Comparison of ENCODE assay signal across 1 cellular context in the genomic region with DNA sequence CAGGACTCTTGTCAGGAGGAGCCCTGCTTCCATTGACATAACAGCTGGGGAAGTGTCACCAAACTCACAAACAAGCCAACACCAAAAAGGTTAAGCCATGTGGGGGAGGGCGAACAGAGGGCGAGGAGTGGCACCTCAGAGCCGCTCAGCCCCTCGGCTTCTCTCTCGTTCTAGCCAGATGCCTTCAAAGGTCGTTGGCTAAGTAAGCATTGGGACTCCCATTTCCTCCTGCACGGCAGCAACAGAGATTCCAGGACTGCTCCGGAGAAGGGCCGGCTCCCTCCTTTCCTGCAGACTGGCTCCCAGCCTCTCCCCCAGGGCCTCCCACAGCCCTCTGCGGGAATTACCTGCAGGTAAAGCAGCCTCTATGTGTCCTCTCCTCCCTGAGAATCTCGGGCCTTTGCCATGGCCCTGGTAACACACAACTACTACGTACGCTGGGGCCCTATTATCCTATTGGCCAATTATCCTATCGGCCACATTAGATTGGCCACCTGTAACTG.
TF ChIP-seq lines count a peak whose summit lies in the region.

No MANE protein-coding gene starts in this region.

TF ChIP-seq in HepG2, 621 proteins besides CTCF, POLR2A, EP300 and RAD21 (continued from another document and continues in another):
- TF ChIP-seq, protein P1, sequence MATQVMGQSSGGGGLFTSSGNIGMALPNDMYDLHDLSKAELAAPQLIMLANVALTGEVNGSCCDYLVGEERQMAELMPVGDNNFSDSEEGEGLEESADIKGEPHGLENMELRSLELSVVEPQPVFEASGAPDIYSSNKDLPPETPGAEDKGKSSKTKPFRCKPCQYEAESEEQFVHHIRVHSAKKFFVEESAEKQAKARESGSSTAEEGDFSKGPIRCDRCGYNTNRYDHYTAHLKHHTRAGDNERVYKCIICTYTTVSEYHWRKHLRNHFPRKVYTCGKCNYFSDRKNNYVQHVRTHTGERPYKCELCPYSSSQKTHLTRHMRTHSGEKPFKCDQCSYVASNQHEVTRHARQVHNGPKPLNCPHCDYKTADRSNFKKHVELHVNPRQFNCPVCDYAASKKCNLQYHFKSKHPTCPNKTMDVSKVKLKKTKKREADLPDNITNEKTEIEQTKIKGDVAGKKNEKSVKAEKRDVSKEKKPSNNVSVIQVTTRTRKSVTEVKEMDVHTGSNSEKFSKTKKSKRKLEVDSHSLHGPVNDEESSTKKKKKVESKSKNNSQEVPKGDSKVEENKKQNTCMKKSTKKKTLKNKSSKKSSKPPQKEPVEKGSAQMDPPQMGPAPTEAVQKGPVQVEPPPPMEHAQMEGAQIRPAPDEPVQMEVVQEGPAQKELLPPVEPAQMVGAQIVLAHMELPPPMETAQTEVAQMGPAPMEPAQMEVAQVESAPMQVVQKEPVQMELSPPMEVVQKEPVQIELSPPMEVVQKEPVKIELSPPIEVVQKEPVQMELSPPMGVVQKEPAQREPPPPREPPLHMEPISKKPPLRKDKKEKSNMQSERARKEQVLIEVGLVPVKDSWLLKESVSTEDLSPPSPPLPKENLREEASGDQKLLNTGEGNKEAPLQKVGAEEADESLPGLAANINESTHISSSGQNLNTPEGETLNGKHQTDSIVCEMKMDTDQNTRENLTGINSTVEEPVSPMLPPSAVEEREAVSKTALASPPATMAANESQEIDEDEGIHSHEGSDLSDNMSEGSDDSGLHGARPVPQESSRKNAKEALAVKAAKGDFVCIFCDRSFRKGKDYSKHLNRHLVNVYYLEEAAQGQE (IDR thresholded peaks at IDR 0.05; ENCODE audit: borderline replicate concordance in 1 of 2, low read depth in 1 of 2, low read length in 2 of 2), result no peak
- TF ChIP-seq, protein P2, sequence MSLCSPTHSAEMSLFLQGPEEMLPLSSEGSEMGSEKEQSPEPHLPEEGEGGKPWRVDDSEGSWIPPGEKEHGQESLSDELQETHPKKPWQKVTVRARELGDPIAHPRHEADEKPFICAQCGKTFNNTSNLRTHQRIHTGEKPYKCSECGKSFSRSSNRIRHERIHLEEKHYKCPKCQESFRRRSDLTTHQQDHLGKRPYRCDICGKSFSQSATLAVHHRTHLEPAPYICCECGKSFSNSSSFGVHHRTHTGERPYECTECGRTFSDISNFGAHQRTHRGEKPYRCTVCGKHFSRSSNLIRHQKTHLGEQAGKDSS (CRISPR knock-in tag; IDR thresholded peaks at IDR 0.05; ENCODE audit: borderline replicate concordance, low read depth), result no peak
- no peak for TF ChIP-seq LCORL (IDR thresholded peaks at IDR 0.05)
- 0 out of 2 replicates have a peak, but pooled peaks have one; percentile 3 for TF ChIP-seq LCORL (CRISPR knock-in tag; IDR thresholded peaks at IDR 0.05)
- no peak for TF ChIP-seq ZNF432 (CRISPR knock-in tag; IDR thresholded peaks at IDR 0.05; ENCODE audit: borderline replicate concordance)
- no peak for TF ChIP-seq ETV6 (CRISPR knock-in tag; conservative IDR thresholded peaks at IDR 0.05)
- no peak for TF ChIP-seq SP2 (CRISPR knock-in tag; IDR thresholded peaks at IDR 0.05)
- no peak for TF ChIP-seq ZKSCAN5 (CRISPR knock-in tag; IDR thresholded peaks at IDR 0.05)
- TF ChIP-seq ZNF782 (CRISPR knock-in tag; IDR thresholded peaks at IDR 0.05; ENCODE audit: borderline replicate concordance), result no peak
- no peak for TF ChIP-seq IRF2 (CRISPR knock-in tag; IDR thresholded peaks at IDR 0.05)
- TF ChIP-seq SMARCC2 (IDR thresholded peaks at IDR 0.05), result no peak
- no peak for TF ChIP-seq ZNF644 (CRISPR knock-in tag; IDR thresholded peaks at IDR 0.05; ENCODE audit: low read depth)
- TF ChIP-seq ARNT2 (CRISPR knock-in tag; IDR thresholded peaks at IDR 0.05; ENCODE audit: low read depth), result no peak
- no peak for TF ChIP-seq ZNF850 (CRISPR knock-in tag; conservative IDR thresholded peaks at IDR 0.05)
- no peak for TF ChIP-seq NCOA2 (CRISPR knock-in tag; IDR thresholded peaks at IDR 0.05)
- TF ChIP-seq, protein P3, sequence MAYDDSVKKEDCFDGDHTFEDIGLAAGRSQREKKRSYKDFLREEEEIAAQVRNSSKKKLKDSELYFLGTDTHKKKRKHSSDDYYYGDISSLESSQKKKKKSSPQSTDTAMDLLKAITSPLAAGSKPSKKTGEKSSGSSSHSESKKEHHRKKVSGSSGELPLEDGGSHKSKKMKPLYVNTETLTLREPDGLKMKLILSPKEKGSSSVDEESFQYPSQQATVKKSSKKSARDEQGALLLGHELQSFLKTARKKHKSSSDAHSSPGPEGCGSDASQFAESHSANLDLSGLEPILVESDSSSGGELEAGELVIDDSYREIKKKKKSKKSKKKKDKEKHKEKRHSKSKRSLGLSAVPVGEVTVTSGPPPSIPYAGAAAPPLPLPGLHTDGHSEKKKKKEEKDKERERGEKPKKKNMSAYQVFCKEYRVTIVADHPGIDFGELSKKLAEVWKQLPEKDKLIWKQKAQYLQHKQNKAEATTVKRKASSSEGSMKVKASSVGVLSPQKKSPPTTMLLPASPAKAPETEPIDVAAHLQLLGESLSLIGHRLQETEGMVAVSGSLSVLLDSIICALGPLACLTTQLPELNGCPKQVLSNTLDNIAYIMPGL (CRISPR knock-in tag; IDR thresholded peaks at IDR 0.05; ENCODE audit: borderline replicate concordance in 1 of 2, low read depth in 1 of 2), result no peak
- TF ChIP-seq MED1 (CRISPR knock-in tag; IDR thresholded peaks at IDR 0.05), result no peak
- no peak for TF ChIP-seq ZNF234 (CRISPR knock-in tag; conservative IDR thresholded peaks at IDR 0.05)
- TF ChIP-seq HES4 (CRISPR knock-in tag; IDR thresholded peaks at IDR 0.05; ENCODE audit: borderline replicate concordance), result no peak
- 0 out of 2 replicates have a peak, but pooled peaks have one; percentile 20 for TF ChIP-seq ZNF292 (CRISPR knock-in tag; IDR thresholded peaks at IDR 0.05; ENCODE audit: borderline replicate concordance, low read depth)
- TF ChIP-seq ELF3 (CRISPR knock-in tag; IDR thresholded peaks at IDR 0.05), result 0 out of 2 replicates have a peak, but pooled peaks have one; percentile 19
- no peak for TF ChIP-seq ZNF350 (CRISPR knock-in tag; IDR thresholded peaks at IDR 0.05; ENCODE audit: borderline replicate concordance, low read depth)
- TF ChIP-seq KDM1A (CRISPR knock-in tag; IDR thresholded peaks at IDR 0.05), result no peak
- TF ChIP-seq ZNF30 (CRISPR knock-in tag; IDR thresholded peaks at IDR 0.05), result no peak
- no peak for TF ChIP-seq ZFP36L2 (CRISPR knock-in tag; IDR thresholded peaks at IDR 0.05)
- no peak for TF ChIP-seq ZNF713 (CRISPR knock-in tag; IDR thresholded peaks at IDR 0.05)
- TF ChIP-seq, protein P4, sequence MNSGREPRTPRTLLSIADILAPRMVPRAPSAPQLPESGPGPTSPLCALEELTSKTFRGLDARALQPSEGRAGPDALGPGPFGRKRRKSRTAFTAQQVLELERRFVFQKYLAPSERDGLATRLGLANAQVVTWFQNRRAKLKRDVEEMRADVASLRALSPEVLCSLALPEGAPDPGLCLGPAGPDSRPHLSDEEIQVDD (CRISPR knock-in tag; IDR thresholded peaks at IDR 0.05; ENCODE audit: borderline replicate concordance), result no peak
- TF ChIP-seq, protein P5, sequence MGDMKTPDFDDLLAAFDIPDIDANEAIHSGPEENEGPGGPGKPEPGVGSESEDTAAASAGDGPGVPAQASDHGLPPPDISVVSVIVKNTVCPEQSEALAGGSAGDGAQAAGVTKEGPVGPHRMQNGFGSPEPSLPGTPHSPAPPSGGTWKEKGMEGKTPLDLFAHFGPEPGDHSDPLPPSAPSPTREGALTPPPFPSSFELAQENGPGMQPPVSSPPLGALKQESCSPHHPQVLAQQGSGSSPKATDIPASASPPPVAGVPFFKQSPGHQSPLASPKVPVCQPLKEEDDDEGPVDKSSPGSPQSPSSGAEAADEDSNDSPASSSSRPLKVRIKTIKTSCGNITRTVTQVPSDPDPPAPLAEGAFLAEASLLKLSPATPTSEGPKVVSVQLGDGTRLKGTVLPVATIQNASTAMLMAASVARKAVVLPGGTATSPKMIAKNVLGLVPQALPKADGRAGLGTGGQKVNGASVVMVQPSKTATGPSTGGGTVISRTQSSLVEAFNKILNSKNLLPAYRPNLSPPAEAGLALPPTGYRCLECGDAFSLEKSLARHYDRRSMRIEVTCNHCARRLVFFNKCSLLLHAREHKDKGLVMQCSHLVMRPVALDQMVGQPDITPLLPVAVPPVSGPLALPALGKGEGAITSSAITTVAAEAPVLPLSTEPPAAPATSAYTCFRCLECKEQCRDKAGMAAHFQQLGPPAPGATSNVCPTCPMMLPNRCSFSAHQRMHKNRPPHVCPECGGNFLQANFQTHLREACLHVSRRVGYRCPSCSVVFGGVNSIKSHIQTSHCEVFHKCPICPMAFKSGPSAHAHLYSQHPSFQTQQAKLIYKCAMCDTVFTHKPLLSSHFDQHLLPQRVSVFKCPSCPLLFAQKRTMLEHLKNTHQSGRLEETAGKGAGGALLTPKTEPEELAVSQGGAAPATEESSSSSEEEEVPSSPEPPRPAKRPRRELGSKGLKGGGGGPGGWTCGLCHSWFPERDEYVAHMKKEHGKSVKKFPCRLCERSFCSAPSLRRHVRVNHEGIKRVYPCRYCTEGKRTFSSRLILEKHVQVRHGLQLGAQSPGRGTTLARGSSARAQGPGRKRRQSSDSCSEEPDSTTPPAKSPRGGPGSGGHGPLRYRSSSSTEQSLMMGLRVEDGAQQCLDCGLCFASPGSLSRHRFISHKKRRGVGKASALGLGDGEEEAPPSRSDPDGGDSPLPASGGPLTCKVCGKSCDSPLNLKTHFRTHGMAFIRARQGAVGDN (CRISPR knock-in tag; IDR thresholded peaks at IDR 0.05), result peak; percentile 10; the same call in 1 of the 2 replicates
- TF ChIP-seq, protein P6, sequence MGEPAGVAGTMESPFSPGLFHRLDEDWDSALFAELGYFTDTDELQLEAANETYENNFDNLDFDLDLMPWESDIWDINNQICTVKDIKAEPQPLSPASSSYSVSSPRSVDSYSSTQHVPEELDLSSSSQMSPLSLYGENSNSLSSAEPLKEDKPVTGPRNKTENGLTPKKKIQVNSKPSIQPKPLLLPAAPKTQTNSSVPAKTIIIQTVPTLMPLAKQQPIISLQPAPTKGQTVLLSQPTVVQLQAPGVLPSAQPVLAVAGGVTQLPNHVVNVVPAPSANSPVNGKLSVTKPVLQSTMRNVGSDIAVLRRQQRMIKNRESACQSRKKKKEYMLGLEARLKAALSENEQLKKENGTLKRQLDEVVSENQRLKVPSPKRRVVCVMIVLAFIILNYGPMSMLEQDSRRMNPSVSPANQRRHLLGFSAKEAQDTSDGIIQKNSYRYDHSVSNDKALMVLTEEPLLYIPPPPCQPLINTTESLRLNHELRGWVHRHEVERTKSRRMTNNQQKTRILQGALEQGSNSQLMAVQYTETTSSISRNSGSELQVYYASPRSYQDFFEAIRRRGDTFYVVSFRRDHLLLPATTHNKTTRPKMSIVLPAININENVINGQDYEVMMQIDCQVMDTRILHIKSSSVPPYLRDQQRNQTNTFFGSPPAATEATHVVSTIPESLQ (CRISPR knock-in tag; conservative IDR thresholded peaks at IDR 0.05), result no peak
- no peak for TF ChIP-seq ZFP36L1 (CRISPR knock-in tag; IDR thresholded peaks at IDR 0.05)
- no peak for TF ChIP-seq ZBTB1 (CRISPR knock-in tag; IDR thresholded peaks at IDR 0.05; ENCODE audit: borderline replicate concordance)
- TF ChIP-seq ZNF720 (CRISPR knock-in tag; IDR thresholded peaks at IDR 0.05), result no peak
- TF ChIP-seq SMAD9 (CRISPR knock-in tag; IDR thresholded peaks at IDR 0.05), result no peak
- no peak for TF ChIP-seq ZNF569 (CRISPR knock-in tag; IDR thresholded peaks at IDR 0.05; ENCODE audit: borderline replicate concordance)
- no peak for TF ChIP-seq PAWR (CRISPR knock-in tag; IDR thresholded peaks at IDR 0.05; ENCODE audit: borderline replicate concordance)
- no peak for TF ChIP-seq ATM (IDR thresholded peaks at IDR 0.05; ENCODE audit: borderline replicate concordance)
- TF ChIP-seq, protein P7, sequence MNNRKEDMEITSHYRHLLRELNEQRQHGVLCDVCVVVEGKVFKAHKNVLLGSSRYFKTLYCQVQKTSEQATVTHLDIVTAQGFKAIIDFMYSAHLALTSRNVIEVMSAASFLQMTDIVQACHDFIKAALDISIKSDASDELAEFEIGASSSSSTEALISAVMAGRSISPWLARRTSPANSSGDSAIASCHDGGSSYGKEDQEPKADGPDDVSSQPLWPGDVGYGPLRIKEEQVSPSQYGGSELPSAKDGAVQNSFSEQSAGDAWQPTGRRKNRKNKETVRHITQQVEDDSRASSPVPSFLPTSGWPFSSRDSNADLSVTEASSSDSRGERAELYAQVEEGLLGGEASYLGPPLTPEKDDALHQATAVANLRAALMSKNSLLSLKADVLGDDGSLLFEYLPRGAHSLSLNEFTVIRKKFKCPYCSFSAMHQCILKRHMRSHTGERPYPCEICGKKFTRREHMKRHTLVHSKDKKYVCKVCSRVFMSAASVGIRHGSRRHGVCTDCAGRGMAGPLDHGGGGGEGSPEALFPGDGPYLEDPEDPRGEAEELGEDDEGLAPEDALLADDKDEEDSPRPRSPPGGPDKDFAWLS (CRISPR knock-in tag; IDR thresholded peaks at IDR 0.05; ENCODE audit: borderline replicate concordance), result no peak
- no peak for TF ChIP-seq EHMT2 (IDR thresholded peaks at IDR 0.05; ENCODE audit: borderline replicate concordance, low read depth, low read length)
- no peak for TF ChIP-seq NFKB2 (CRISPR knock-in tag; IDR thresholded peaks at IDR 0.05; ENCODE audit: borderline replicate concordance)
- TF ChIP-seq, protein P8, sequence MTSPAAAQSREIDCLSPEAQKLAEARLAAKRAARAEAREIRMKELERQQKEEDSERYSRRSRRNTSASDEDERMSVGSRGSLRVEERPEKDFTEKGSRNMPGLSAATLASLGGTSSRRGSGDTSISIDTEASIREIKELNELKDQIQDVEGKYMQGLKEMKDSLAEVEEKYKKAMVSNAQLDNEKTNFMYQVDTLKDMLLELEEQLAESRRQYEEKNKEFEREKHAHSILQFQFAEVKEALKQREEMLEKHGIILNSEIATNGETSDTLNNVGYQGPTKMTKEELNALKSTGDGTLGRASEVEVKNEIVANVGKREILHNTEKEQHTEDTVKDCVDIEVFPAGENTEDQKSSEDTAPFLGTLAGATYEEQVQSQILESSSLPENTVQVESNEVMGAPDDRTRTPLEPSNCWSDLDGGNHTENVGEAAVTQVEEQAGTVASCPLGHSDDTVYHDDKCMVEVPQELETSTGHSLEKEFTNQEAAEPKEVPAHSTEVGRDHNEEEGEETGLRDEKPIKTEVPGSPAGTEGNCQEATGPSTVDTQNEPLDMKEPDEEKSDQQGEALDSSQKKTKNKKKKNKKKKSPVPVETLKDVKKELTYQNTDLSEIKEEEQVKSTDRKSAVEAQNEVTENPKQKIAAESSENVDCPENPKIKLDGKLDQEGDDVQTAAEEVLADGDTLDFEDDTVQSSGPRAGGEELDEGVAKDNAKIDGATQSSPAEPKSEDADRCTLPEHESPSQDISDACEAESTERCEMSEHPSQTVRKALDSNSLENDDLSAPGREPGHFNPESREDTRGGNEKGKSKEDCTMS (CRISPR knock-in tag; conservative IDR thresholded peaks at IDR 0.05), result no peak
- 0 out of 2 replicates have a peak, but pooled peaks have one; percentile 5 for TF ChIP-seq ZNF777 (CRISPR knock-in tag; IDR thresholded peaks at IDR 0.05)
- no peak for TF ChIP-seq ZNF891 (CRISPR knock-in tag; IDR thresholded peaks at IDR 0.05)
- no peak for TF ChIP-seq ERF (CRISPR knock-in tag; IDR thresholded peaks at IDR 0.05)
- no peak for TF ChIP-seq ZNF557 (CRISPR knock-in tag; IDR thresholded peaks at IDR 0.05)
